In the genomic region with DNA sequence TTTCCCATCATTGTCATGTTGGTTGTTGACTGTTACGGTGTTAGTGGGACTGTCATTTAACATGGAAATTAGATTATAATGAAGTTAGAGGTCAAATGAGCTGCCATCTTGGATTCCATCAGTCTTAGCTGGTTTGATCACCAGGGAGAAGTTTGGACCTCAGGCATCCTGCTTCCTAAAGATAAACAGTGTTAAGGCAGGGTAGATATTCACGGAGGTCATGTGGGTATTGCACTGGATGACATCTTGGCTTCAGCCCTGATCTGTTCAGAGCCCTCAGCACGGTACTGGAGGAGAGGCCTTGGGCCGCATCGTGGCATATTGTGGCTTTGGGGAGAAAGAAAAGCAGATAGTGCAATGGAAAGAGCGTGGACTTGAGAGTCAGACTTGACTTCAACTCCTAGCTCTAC, we compare ENCODE assay signal across 1 cellular context.
TF ChIP-seq lines count a peak whose summit lies in the region.

No MANE protein-coding gene starts in this region.

TF ChIP-seq in K562, 482 proteins besides CTCF, POLR2A, EP300 and RAD21 (continued from another document and continues in another):
- TF ChIP-seq, protein P1, sequence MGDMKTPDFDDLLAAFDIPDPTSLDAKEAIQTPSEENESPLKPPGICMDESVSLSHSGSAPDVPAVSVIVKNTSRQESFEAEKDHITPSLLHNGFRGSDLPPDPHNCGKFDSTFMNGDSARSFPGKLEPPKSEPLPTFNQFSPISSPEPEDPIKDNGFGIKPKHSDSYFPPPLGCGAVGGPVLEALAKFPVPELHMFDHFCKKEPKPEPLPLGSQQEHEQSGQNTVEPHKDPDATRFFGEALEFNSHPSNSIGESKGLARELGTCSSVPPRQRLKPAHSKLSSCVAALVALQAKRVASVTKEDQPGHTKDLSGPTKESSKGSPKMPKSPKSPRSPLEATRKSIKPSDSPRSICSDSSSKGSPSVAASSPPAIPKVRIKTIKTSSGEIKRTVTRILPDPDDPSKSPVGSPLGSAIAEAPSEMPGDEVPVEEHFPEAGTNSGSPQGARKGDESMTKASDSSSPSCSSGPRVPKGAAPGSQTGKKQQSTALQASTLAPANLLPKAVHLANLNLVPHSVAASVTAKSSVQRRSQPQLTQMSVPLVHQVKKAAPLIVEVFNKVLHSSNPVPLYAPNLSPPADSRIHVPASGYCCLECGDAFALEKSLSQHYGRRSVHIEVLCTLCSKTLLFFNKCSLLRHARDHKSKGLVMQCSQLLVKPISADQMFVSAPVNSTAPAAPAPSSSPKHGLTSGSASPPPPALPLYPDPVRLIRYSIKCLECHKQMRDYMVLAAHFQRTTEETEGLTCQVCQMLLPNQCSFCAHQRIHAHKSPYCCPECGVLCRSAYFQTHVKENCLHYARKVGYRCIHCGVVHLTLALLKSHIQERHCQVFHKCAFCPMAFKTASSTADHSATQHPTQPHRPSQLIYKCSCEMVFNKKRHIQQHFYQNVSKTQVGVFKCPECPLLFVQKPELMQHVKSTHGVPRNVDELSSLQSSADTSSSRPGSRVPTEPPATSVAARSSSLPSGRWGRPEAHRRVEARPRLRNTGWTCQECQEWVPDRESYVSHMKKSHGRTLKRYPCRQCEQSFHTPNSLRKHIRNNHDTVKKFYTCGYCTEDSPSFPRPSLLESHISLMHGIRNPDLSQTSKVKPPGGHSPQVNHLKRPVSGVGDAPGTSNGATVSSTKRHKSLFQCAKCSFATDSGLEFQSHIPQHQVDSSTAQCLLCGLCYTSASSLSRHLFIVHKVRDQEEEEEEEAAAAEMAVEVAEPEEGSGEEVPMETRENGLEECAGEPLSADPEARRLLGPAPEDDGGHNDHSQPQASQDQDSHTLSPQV (IDR thresholded peaks at IDR 0.05) = 0 out of 2 replicates have a peak, but pooled peaks have one; percentile 31
- TF ChIP-seq ZBTB5 (IDR thresholded peaks at IDR 0.05) = no peak
- TF ChIP-seq, protein P2, sequence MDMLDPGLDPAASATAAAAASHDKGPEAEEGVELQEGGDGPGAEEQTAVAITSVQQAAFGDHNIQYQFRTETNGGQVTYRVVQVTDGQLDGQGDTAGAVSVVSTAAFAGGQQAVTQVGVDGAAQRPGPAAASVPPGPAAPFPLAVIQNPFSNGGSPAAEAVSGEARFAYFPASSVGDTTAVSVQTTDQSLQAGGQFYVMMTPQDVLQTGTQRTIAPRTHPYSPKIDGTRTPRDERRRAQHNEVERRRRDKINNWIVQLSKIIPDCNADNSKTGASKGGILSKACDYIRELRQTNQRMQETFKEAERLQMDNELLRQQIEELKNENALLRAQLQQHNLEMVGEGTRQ (CRISPR knock-in tag; IDR thresholded peaks at IDR 0.05) = peak; percentile 27; the same call in 1 of the 2 replicates
- peak; percentile 29; the same call in 1 of the 2 replicates for TF ChIP-seq TOE1 (IDR thresholded peaks at IDR 0.05; ENCODE audit: borderline replicate concordance)
- TF ChIP-seq TOE1 (CRISPR knock-in tag; IDR thresholded peaks at IDR 0.05; ENCODE audit: borderline replicate concordance, low read depth) = 0 out of 2 replicates have a peak, but pooled peaks have one; percentile 15
- TF ChIP-seq SRSF9 (IDR thresholded peaks at IDR 0.05; ENCODE audit: borderline replicate concordance, low read depth, low read length) = no peak
- TF ChIP-seq NR2C1 (IDR thresholded peaks at IDR 0.05) = no peak
- no peak for TF ChIP-seq NR2C1 (tag; IDR thresholded peaks at IDR 0.05)
- TF ChIP-seq ZNF740 (CRISPR knock-in tag; IDR thresholded peaks at IDR 0.05) = no peak
- 0 out of 4 replicates have a peak, but pooled peaks of 1 of the 2 experiments have one; percentile 40 for TF ChIP-seq ZNF740 (tag; IDR thresholded peaks at IDR 0.05)
- 0 out of 2 replicates have a peak, but pooled peaks have one; percentile 24 for TF ChIP-seq TAL1 (IDR thresholded peaks at IDR 0.05)
- TF ChIP-seq MIER1 (IDR thresholded peaks at IDR 0.05; ENCODE audit: low read depth) = no peak
- TF ChIP-seq HDAC6 (IDR thresholded peaks at IDR 0.05; ENCODE audit: low read depth, low read length) = no peak
- TF ChIP-seq HDAC8 (tag; IDR thresholded peaks at IDR 0.05) = no peak
- TF ChIP-seq CXXC5 (CRISPR knock-in tag; IDR thresholded peaks at IDR 0.05) = peak; percentile 31; the same call in 1 of the 2 replicates
- TF ChIP-seq RBM14 (IDR thresholded peaks at IDR 0.05; ENCODE audit: borderline replicate concordance, insufficient read depth, low read depth, low read length) = no peak
- TF ChIP-seq KAT7 (CRISPR knock-in tag; IDR thresholded peaks at IDR 0.05; ENCODE audit: borderline replicate concordance) = no peak
- TF ChIP-seq NONO (IDR thresholded peaks at IDR 0.05; ENCODE audit: low read depth in 2 of 2, low read length in 1 of 2) = no peak
- TF ChIP-seq ETV1 (tag; conservative IDR thresholded peaks at IDR 0.05; ENCODE audit: low read depth) = 0 out of 2 replicates have a peak, but pooled peaks have one; percentile 28
- TF ChIP-seq KLF1 (tag; IDR thresholded peaks at IDR 0.05) = peak; percentile 63; the same call in 1 of the 2 replicates
- peak; percentile 59 for TF ChIP-seq FOSL1 (tag; conservative IDR thresholded peaks at IDR 0.05)
- no peak for TF ChIP-seq ZNF639 (CRISPR knock-in tag; conservative IDR thresholded peaks at IDR 0.05 in 1 of 2, IDR thresholded peaks at IDR 0.05 in 1 of 2)
- TF ChIP-seq CREB1 (IDR thresholded peaks at IDR 0.05) = no peak
- TF ChIP-seq CREB1 (CRISPR knock-in tag; IDR thresholded peaks at IDR 0.05) = 0 out of 2 replicates have a peak, but pooled peaks have one; percentile 19
- no peak for TF ChIP-seq FOXA1 (IDR thresholded peaks at IDR 0.05; ENCODE audit: borderline replicate concordance)
- peak in 1 of 2 experiments; percentile 23; a peak in 1 of 4 replicates for TF ChIP-seq TRIM24 (IDR thresholded peaks at IDR 0.05)
- TF ChIP-seq MAFF (IDR thresholded peaks at IDR 0.05; ENCODE audit: low read length) = no peak
- TF ChIP-seq IRF9 (tag; IDR thresholded peaks at IDR 0.05) = peak; percentile 42; the same call in 1 of the 2 replicates
- TF ChIP-seq ZNF263 (CRISPR knock-in tag; IDR thresholded peaks at IDR 0.05; ENCODE audit: borderline replicate concordance) = peak; percentile 63; the same call in 1 of the 2 replicates
- 0 out of 2 replicates have a peak, but pooled peaks have one; percentile 64 for TF ChIP-seq ZNF583 (CRISPR knock-in tag; IDR thresholded peaks at IDR 0.05)
- TF ChIP-seq CBX1 (IDR thresholded peaks at IDR 0.05; ENCODE audit: low read depth) = no peak
- TF ChIP-seq, protein P3, sequence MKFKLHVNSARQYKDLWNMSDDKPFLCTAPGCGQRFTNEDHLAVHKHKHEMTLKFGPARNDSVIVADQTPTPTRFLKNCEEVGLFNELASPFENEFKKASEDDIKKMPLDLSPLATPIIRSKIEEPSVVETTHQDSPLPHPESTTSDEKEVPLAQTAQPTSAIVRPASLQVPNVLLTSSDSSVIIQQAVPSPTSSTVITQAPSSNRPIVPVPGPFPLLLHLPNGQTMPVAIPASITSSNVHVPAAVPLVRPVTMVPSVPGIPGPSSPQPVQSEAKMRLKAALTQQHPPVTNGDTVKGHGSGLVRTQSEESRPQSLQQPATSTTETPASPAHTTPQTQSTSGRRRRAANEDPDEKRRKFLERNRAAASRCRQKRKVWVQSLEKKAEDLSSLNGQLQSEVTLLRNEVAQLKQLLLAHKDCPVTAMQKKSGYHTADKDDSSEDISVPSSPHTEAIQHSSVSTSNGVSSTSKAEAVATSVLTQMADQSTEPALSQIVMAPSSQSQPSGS (CRISPR knock-in tag; IDR thresholded peaks at IDR 0.05) = no peak
- no peak for TF ChIP-seq SIRT6 (IDR thresholded peaks at IDR 0.05; ENCODE audit: low read depth, low read length)
- no peak for TF ChIP-seq FOXJ3 (CRISPR knock-in tag; IDR thresholded peaks at IDR 0.05)
- TF ChIP-seq MTF1 (CRISPR knock-in tag; IDR thresholded peaks at IDR 0.05; ENCODE audit: borderline replicate concordance) = no peak
- TF ChIP-seq, protein P4, sequence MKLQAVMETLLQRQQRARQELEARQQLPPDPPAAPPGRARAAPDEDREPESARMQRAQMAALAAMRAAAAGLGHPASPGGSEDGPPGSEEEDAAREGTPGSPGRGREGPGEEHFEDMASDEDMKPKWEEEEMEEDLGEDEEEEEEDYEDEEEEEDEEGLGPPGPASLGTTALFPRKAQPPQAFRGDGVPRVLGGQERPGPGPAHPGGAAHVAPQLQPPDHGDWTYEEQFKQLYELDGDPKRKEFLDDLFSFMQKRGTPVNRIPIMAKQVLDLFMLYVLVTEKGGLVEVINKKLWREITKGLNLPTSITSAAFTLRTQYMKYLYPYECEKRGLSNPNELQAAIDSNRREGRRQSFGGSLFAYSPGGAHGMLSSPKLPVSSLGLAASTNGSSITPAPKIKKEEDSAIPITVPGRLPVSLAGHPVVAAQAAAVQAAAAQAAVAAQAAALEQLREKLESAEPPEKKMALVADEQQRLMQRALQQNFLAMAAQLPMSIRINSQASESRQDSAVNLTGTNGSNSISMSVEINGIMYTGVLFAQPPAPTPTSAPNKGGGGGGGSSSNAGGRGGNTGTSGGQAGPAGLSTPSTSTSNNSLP (IDR thresholded peaks at IDR 0.05; ENCODE audit: borderline replicate concordance, low read depth, low read length) = no peak
- no peak for TF ChIP-seq NCOA2 (IDR thresholded peaks at IDR 0.05; ENCODE audit: partially characterized antibody in 2 of 2)
- TF ChIP-seq, protein P5, sequence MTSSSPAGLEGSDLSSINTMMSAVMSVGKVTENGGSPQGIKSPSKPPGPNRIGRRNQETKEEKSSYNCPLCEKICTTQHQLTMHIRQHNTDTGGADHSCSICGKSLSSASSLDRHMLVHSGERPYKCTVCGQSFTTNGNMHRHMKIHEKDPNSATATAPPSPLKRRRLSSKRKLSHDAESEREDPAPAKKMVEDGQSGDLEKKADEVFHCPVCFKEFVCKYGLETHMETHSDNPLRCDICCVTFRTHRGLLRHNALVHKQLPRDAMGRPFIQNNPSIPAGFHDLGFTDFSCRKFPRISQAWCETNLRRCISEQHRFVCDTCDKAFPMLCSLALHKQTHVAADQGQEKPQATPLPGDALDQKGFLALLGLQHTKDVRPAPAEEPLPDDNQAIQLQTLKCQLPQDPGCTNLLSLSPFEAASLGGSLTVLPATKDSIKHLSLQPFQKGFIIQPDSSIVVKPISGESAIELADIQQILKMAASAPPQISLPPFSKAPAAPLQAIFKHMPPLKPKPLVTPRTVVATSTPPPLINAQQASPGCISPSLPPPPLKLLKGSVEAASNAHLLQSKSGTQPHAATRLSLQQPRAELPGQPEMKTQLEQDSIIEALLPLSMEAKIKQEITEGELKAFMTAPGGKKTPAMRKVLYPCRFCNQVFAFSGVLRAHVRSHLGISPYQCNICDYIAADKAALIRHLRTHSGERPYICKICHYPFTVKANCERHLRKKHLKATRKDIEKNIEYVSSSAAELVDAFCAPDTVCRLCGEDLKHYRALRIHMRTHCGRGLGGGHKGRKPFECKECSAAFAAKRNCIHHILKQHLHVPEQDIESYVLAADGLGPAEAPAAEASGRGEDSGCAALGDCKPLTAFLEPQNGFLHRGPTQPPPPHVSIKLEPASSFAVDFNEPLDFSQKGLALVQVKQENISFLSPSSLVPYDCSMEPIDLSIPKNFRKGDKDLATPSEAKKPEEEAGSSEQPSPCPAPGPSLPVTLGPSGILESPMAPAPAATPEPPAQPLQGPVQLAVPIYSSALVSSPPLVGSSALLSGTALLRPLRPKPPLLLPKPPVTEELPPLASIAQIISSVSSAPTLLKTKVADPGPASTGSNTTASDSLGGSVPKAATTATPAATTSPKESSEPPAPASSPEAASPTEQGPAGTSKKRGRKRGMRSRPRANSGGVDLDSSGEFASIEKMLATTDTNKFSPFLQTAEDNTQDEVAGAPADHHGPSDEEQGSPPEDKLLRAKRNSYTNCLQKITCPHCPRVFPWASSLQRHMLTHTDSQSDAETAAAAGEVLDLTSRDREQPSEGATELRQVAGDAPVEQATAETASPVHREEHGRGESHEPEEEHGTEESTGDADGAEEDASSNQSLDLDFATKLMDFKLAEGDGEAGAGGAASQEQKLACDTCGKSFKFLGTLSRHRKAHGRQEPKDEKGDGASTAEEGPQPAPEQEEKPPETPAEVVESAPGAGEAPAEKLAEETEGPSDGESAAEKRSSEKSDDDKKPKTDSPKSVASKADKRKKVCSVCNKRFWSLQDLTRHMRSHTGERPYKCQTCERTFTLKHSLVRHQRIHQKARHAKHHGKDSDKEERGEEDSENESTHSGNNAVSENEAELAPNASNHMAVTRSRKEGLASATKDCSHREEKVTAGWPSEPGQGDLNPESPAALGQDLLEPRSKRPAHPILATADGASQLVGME (CRISPR knock-in tag; IDR thresholded peaks at IDR 0.05) = peak; percentile 95
